8 cellular contexts compared by ENCODE assay signal in the genomic region with DNA sequence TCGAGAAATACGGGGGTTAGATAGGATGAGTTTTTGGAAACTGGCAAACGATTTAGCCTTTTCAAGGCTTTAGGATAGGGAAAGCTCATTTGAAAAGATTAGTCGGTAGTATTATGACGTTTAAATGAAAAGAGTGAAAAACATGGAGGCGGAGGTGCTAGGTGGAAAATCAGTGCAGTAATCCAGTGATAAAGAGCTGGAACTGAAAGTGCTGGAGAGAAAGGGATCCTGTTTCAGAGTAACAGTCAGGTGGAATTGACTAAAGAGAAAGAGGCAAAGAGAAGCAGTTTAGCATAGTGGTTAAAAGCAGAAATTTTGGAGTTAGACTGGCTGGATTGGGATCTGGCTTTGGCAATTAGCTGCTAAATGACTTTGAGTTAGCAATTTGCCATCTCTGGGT. TPM values are rescaled to one million over a fixed set of nuclear protein-coding genes. Genes with fewer than 3 reads are reported as not detected.
DNase-seq lines count a peak whose midpoint lies in the region; ATAC-seq lines count a peak whose summit lies in the region.

No MANE protein-coding gene starts in this region.

- intact Hi-C loops in activated naive CD4-positive, alpha-beta T cell treated with anti-CD3 and anti-CD28 coated beads for 36 hours (cut with micrococcal nuclease), result loop anchor here (1.0 kb wide), 1 partner anchor 563 kb away; a partner anchor contains a TSS

- DNase-seq in activated naive CD4-positive, alpha-beta T cell treated with anti-CD3 and anti-CD28 coated beads for 36 hours, result no peak
- no peak for DNase-seq in activated naive CD4-positive, alpha-beta T cell (lab: John Stamatoyannopoulos, UW)
- no peak for DNase-seq in activated CD4-positive, alpha-beta memory T cell treated with anti-CD3 and anti-CD28 coated beads, Interleukin-2, amount 10 ng/mL, durations not matched to agents 7 days and 5 days
- no peak for DNase-seq in HuH-7.5 (ENCODE audit: low spot score)

- peak overlapping the region; percentile 79 for H3K27ac Mint-ChIP-seq in activated naive CD4-positive, alpha-beta T cell treated with anti-CD3 and anti-CD28 coated beads for 36 hours
- H3K27ac Mint-ChIP-seq in activated CD4-positive, alpha-beta memory T cell treated with anti-CD3 and anti-CD28 coated beads, Interleukin-2, amount 10 ng/mL, durations not matched to agents 7 days and 5 days, result peak overlapping the region; percentile 83
- H3K27ac Mint-ChIP-seq in stimulated activated memory B cell treated with anti-CD40 and anti-IgM and Interleukin-4, amounts not matched to agents 10 μg/mL and 1 μg/mL and 100 μg/mL, for 72 hours, result peak overlapping the region; percentile 96

- no peaks in the 10 kb centered on the region for H3K9me3 ChIP-seq in iPS-18c (ENCODE audit: control insufficient read depth, insufficient read depth, low read length)

- peak overlapping the region; percentile 80 for H3K4me3 ChIP-seq in iPS-18c (ENCODE audit: insufficient read depth, low read depth, low read length)

- H3K27me3 Mint-ChIP-seq in activated naive CD4-positive, alpha-beta T cell treated with anti-CD3 and anti-CD28 coated beads for 36 hours (ENCODE audit: low read depth), result no peaks in the 10 kb centered on the region
- no peaks in the 10 kb centered on the region for H3K27me3 Mint-ChIP-seq in activated CD4-positive, alpha-beta memory T cell treated with anti-CD3 and anti-CD28 coated beads, Interleukin-2, amount 10 ng/mL, durations not matched to agents 7 days and 5 days
- H3K27me3 Mint-ChIP-seq in stimulated activated memory B cell treated with anti-CD40 and anti-IgM and Interleukin-4, amounts not matched to agents 10 μg/mL and 1 μg/mL and 100 μg/mL, for 72 hours, result no peaks in the 10 kb centered on the region

- peaks cover 22% of the 10 kb centered on the region for H3K36me3 Mint-ChIP-seq in activated naive CD4-positive, alpha-beta T cell treated with anti-CD3 and anti-CD28 coated beads for 36 hours (ENCODE audit: low read depth)
- peaks cover 24% of the 10 kb centered on the region for H3K36me3 Mint-ChIP-seq in activated CD4-positive, alpha-beta memory T cell treated with anti-CD3 and anti-CD28 coated beads, Interleukin-2, amount 10 ng/mL, durations not matched to agents 7 days and 5 days (ENCODE audit: low read depth)
- H3K36me3 Mint-ChIP-seq in stimulated activated memory B cell treated with anti-CD40 and anti-IgM and Interleukin-4, amounts not matched to agents 10 μg/mL and 1 μg/mL and 100 μg/mL, for 72 hours, result peaks cover 12% of the 10 kb centered on the region

- CTCF ChIA-PET in activated naive CD4-positive, alpha-beta T cell treated with anti-CD3 and anti-CD28 coated beads for 36 hours (lab: Charles Lee), result interaction anchor here (2.0 kb wide), 1 partner anchor 35 kb away, joined by 9 read pairs; no protein-coding TSS in a partner anchor
- CTCF ChIA-PET in activated CD4-positive, alpha-beta memory T cell treated with anti-CD3 and anti-CD28 coated beads, Interleukin-2, amount 10 ng/mL, durations not matched to agents 7 days and 5 days (lab: Charles Lee), result interaction anchor here (2.7 kb wide), 1 partner anchor 395 kb away, joined by 7 read pairs; no protein-coding TSS in a partner anchor

- H3K4me3 Mint-ChIP-seq in activated naive CD4-positive, alpha-beta T cell treated with anti-CD3 and anti-CD28 coated beads for 36 hours, result peak overlapping the region; percentile 96
- peak overlapping the region; percentile 93 for H3K4me3 Mint-ChIP-seq in activated CD4-positive, alpha-beta memory T cell treated with anti-CD3 and anti-CD28 coated beads, Interleukin-2, amount 10 ng/mL, durations not matched to agents 7 days and 5 days
- peak overlapping the region; percentile 91 for H3K4me3 Mint-ChIP-seq in stimulated activated memory B cell treated with anti-CD40 and anti-IgM and Interleukin-4, amounts not matched to agents 10 μg/mL and 1 μg/mL and 100 μg/mL, for 72 hours

- POLR2A ChIA-PET in activated CD4-positive, alpha-beta memory T cell treated with anti-CD3 and anti-CD28 coated beads, Interleukin-2, amount 10 ng/mL, durations not matched to agents 7 days and 5 days (lab: Charles Lee), result interaction anchor here (1.9 kb wide), 1 partner anchor 9 kb away, joined by 5 read pairs; no protein-coding TSS in a partner anchor

- peaks cover 57% of the 10 kb centered on the region for H3K4me1 Mint-ChIP-seq in activated naive CD4-positive, alpha-beta T cell treated with anti-CD3 and anti-CD28 coated beads for 36 hours (ENCODE audit: low read depth)
- peaks cover 57% of the 10 kb centered on the region for H3K4me1 Mint-ChIP-seq in activated CD4-positive, alpha-beta memory T cell treated with anti-CD3 and anti-CD28 coated beads, Interleukin-2, amount 10 ng/mL, durations not matched to agents 7 days and 5 days
- H3K4me1 Mint-ChIP-seq in stimulated activated memory B cell treated with anti-CD40 and anti-IgM and Interleukin-4, amounts not matched to agents 10 μg/mL and 1 μg/mL and 100 μg/mL, for 72 hours, result peaks cover 52% of the 10 kb centered on the region

- no peaks in the 10 kb centered on the region for H3K9me3 Mint-ChIP-seq in activated naive CD4-positive, alpha-beta T cell treated with anti-CD3 and anti-CD28 coated beads for 36 hours
- no peaks in the 10 kb centered on the region for H3K9me3 Mint-ChIP-seq in activated CD4-positive, alpha-beta memory T cell treated with anti-CD3 and anti-CD28 coated beads, Interleukin-2, amount 10 ng/mL, durations not matched to agents 7 days and 5 days
- no peaks in the 10 kb centered on the region for H3K9me3 Mint-ChIP-seq in stimulated activated memory B cell treated with anti-CD40 and anti-IgM and Interleukin-4, amounts not matched to agents 10 μg/mL and 1 μg/mL and 100 μg/mL, for 72 hours

- no peak for ATAC-seq in stimulated activated memory B cell treated with anti-CD40 and anti-IgM and Interleukin-4, amounts not matched to agents 10 μg/mL and 1 μg/mL and 100 μg/mL, for 72 hours
- ATAC-seq in HG02884 (IDR thresholded peaks at IDR 0.05; ENCODE audit: unreplicated experiment), result no peak
- no peak for ATAC-seq in HG02588 (IDR thresholded peaks at IDR 0.05; ENCODE audit: unreplicated experiment)

RNA-seq across cellular contexts. Expression of a gene that starts 0.9 kb away (rescaled TPM):
- total RNA-seq in activated naive CD4-positive, alpha-beta T cell treated with anti-CD3 and anti-CD28 coated beads for 36 hours, result 10 to 100 TPM; 45.2 to 49.6 TPM
- 10 to 100 TPM; 19.6 to 20.2 TPM for total RNA-seq in activated CD4-positive, alpha-beta memory T cell treated with anti-CD3 and anti-CD28 coated beads, Interleukin-2, amount 10 ng/mL, durations not matched to agents 7 days and 5 days

RNA-seq across cellular contexts. Expression of a gene that starts 1.1 kb away (rescaled TPM):
- total RNA-seq in activated naive CD4-positive, alpha-beta T cell treated with anti-CD3 and anti-CD28 coated beads for 36 hours, result 10 to 100 TPM; 19.9 to 20.0 TPM
- 10 to 100 TPM; 20.8 to 22.9 TPM for total RNA-seq in activated CD4-positive, alpha-beta memory T cell treated with anti-CD3 and anti-CD28 coated beads, Interleukin-2, amount 10 ng/mL, durations not matched to agents 7 days and 5 days
